28 cellular contexts compared by ENCODE assay signal in the genomic region with DNA sequence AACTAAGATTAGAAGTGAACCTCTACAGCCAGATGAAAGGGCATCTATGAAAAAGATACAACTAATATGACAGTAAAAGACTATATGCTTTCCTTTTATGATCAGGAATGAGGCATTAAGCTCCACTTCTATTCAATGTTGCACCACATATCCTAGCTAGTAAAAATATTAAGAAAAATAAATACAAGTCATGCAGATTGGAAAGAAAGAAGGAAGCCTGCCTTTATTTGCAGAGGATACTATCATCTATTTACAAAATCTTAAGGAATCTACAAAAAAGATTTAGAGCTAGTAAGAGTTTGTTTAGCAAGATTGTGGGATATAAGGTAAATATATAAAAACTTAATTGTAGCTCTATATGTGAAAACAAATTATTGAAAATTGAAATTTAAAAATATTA.
DNase-seq lines count a peak whose midpoint lies in the region; ATAC-seq and TF ChIP-seq lines count a peak whose summit lies in the region.
"Had no signal": no experiment of that assay in that cellular context is flagged by ENCODE, and none has a peak within 500 bp of the region (broad histone marks: within the 10 kb centered on the region; RNA-seq: fewer than 3 reads in every experiment).

No MANE protein-coding gene starts in this region.

- H3K27me3 ChIP-seq in PC-3 (ENCODE audit: low read length), result no peaks in the 10 kb centered on the region
- H3K27me3 ChIP-seq: BE2C; BLaER1; BLaER1 treated with 17β-estradiol and CSF1 and Interleukin-3, amounts not matched to agents 10 nM and 100 nM had no signal

- no peaks in the 10 kb centered on the region for H3K36me3 ChIP-seq in PC-3 (ENCODE audit: low read depth, low read length)
- H3K36me3 ChIP-seq: BE2C; BLaER1; BLaER1 treated with 17β-estradiol and CSF1 and Interleukin-3, amounts not matched to agents 10 nM and 100 nM had no signal

- H4K20me1 ChIP-seq in PC-3 (ENCODE audit: low read length), result no peaks in the 10 kb centered on the region
- H4K20me1 ChIP-seq: BLaER1; BLaER1 treated with 17β-estradiol and CSF1 and Interleukin-3, amounts not matched to agents 10 nM and 100 nM had no signal

- 0 out of 2 replicates have a peak, but pooled peaks cover 3% of the 10 kb centered on the region for H3K9me2 ChIP-seq in PC-3 (replicated peaks; ENCODE audit: low read length)

- H3K79me2 ChIP-seq in PC-3 (ENCODE audit: low read length), result no peaks in the 10 kb centered on the region

- H3F3A ChIP-seq in PC-3 (ENCODE audit: low read length, unreplicated experiment), result no peaks in the 10 kb centered on the region

- H2AFZ ChIP-seq in PC-3 (ENCODE audit: low read length), result no peak overlapping the region

- H3K9me3 ChIP-seq in PC-3 (ENCODE audit: low read length), result no peaks in the 10 kb centered on the region
- H3K9me3 ChIP-seq: A549, BE2C, BLaER1, Caco-2 had no signal

- H3K4me2 ChIP-seq in PC-3 (ENCODE audit: low read length), result no peak overlapping the region
- H3K4me2 ChIP-seq: A549; BLaER1; BLaER1 treated with 17β-estradiol and CSF1 and Interleukin-3, amounts not matched to agents 10 nM and 100 nM had no signal

- CTCF ChIA-PET in PC-3 (lab: Charles Lee), result interaction anchor here (0.5 to 0.6 kb wide), 2 partner anchors 483 to 756 kb away, joined by 4 to 5 read pairs; no protein-coding TSS in a partner anchor

- H3K4me3 ChIP-seq in LNCaP clone FGC (ENCODE audit: low read depth, low read length) (no peak overlapping the region), PC-3 (ENCODE audit: low read length) (no peak overlapping the region)
- H3K4me3 ChIP-seq: A549; BLaER1; BLaER1 treated with 17β-estradiol and CSF1 and Interleukin-3, amounts not matched to agents 10 nM and 100 nM had no signal

- POLR2A ChIA-PET in PC-3 (lab: Charles Lee; ENCODE audit: unreplicated experiment), result interaction anchor here (0.6 kb wide), 1 partner anchor 182 kb away, joined by 3 read pairs; no protein-coding TSS in a partner anchor

- no peaks in the 10 kb centered on the region for H3K4me1 ChIP-seq in PC-3 (ENCODE audit: insufficient read depth, low read length)
- H3K4me1 ChIP-seq: A549, BE2C, Caco-2 had no signal

- TF ChIP-seq CTCF in LNCaP clone FGC (IDR thresholded peaks at IDR 0.05; ENCODE audit: control insufficient read depth, extremely low read depth, insufficient read depth) (no peak), PC-3 (conservative IDR thresholded peaks at IDR 0.05; ENCODE audit: low read depth, low read length) (no peak)

- H3K27ac ChIP-seq in PC-3 (ENCODE audit: low read length), result no peak overlapping the region
- H3K27ac ChIP-seq: 22Rv1; A549; BLaER1; BLaER1 treated with 17β-estradiol and CSF1 and Interleukin-3, amounts not matched to agents 10 nM and 100 nM had no signal

- peak; percentile 91 for ATAC-seq in PC-3
- ATAC-seq: A549; CD8-positive, alpha-beta T cell had no signal

- DNase-seq in LNCaP clone FGC (ENCODE audit: low read depth) (peak; percentile 17), PC-3 (peak; percentile 17), SIG-M5 (lab: John Stamatoyannopoulos, UW) (no peak), NCI-H187 (lab: John Stamatoyannopoulos, UW) (no peak)
- DNase-seq: 8988T; ACHN; AML-193; BE2C; C1 segment of cervical spinal cord; Caco-2; Calu3; CD4-positive, alpha-beta memory T cell; CD4-positive, alpha-beta T cell; CD4-positive, CD25-positive, alpha-beta regulatory T cell; CD8-positive, alpha-beta memory T cell; CD8-positive, alpha-beta T cell; COR-L47; DMS 273 treated with DMSO at 0.1 percent for 48 hours; DMS153; DMS53; DMS79; DMS79 treated with DMSO at 0.1 percent for 48 hours; DND-41; EL had no signal

- no peak overlapping the region for H3K9ac ChIP-seq in PC-3 (ENCODE audit: low read length)
- H3K9ac ChIP-seq: BLaER1; BLaER1 treated with 17β-estradiol and CSF1 and Interleukin-3, amounts not matched to agents 10 nM and 100 nM had no signal

- no TSS peak for BruUV-seq in PC-3 (replicated peaks; lab: Mats Ljungman, UMichigan)

- intact Hi-C loops in PC-3 (cut with micrococcal nuclease), result no loop called here

Comparison
In these comparisons a context has a peak if more than half of its experiments do, and no peak if none do; other contexts are left out.
1. DNase-seq: peak in LNCaP clone FGC (single experiment) and PC-3 (single experiment); none in SIG-M5 (single experiment) and NCI-H187 (0 of 2).